ENCODE assay signal across 30 cellular contexts in genomic region chr22:20642668-20643179, GRCh38.
"Had no signal": no experiment of that assay in that cellular context is flagged by ENCODE, and none has a peak within 500 bp of the region (broad histone marks: within the 10 kb centered on the region; RNA-seq: fewer than 3 reads in every experiment).

No MANE protein-coding gene starts in this region.

- ATAC-seq: activated naive CD4-positive, alpha-beta T cell treated with anti-CD3 and anti-CD28 coated beads, Interleukin-2, amount 50 U/mL, for 72 hours; activated T-cell treated with anti-CD3 and anti-CD28 coated beads, Interleukin-2, amount 50 U/mL, for 72 hours; activated T-helper 17 cell treated with anti-CD3 and anti-CD28 coated beads, Interleukin-2, amount 50 U/mL, for 72 hours; body of pancreas; Panc1 had no signal

- H3K9me3 Mint-ChIP-seq: activated naive CD4-positive, alpha-beta T cell treated with anti-CD3 and anti-CD28 coated beads for 36 hours; activated T-helper 17 cell treated with anti-CD3 and anti-CD28 coated beads, Interleukin-2, amount 50 U/mL, for 72 hours had no signal

- H3K9me3 ChIP-seq: adrenal gland, body of pancreas, breast epithelium had no signal

- DNase-seq: activated CD4-positive, alpha-beta memory T cell treated with anti-CD3 and anti-CD28 coated beads, Interleukin-2, amount 10 ng/mL, durations not matched to agents 7 days and 5 days; activated CD4-positive, alpha-beta T cell treated with anti-CD3 and anti-CD28 coated beads for 1 hour; activated CD4-positive, alpha-beta T cell treated with anti-CD3 and anti-CD28 coated beads for 48 hours; activated CD4-positive, CD25-positive, alpha-beta regulatory T cell; activated CD8-positive, alpha-beta memory T cell treated with anti-CD3 and anti-CD28 coated beads, Interleukin-2, amount 50 U/mL, for 48 hours; activated gamma-delta T cell treated with Interleukin-2 at 50 U/mL for 16 hours; activated naive CD4-positive, alpha-beta T cell treated with anti-CD3 and anti-CD28 coated beads for 36 hours; activated T-cell treated with anti-CD3 and anti-CD28 coated beads, Interleukin-2, amount 50 U/mL, for 72 hours; body of pancreas; Kasumi-1; KG1; MG63; NCI-H1048; NCI-H1105 treated with DMSO at 0.1 percent for 48 hours; NCI-H1436; NCI-H1694; NCI-H1930; NCI-H345; NCI-H524 treated with DMSO at 0.1 percent for 48 hours; SHP77; SJCRH30; T1000; WERI-Rb-1 had no signal

- H3K4me3 Mint-ChIP-seq: activated CD4-positive, alpha-beta memory T cell treated with anti-CD3 and anti-CD28 coated beads, Interleukin-2, amount 10 ng/mL, durations not matched to agents 7 days and 5 days; activated naive CD4-positive, alpha-beta T cell treated with anti-CD3 and anti-CD28 coated beads for 36 hours; activated T-cell treated with anti-CD3 and anti-CD28 coated beads, Interleukin-2, amount 50 U/mL, for 72 hours; activated T-helper 17 cell treated with anti-CD3 and anti-CD28 coated beads, Interleukin-2, amount 50 U/mL, for 72 hours had no signal

- H3K4me1 Mint-ChIP-seq: activated CD4-positive, alpha-beta memory T cell treated with anti-CD3 and anti-CD28 coated beads, Interleukin-2, amount 10 ng/mL, durations not matched to agents 7 days and 5 days; activated T-helper 17 cell treated with anti-CD3 and anti-CD28 coated beads, Interleukin-2, amount 50 U/mL, for 72 hours had no signal

- H3K27me3 ChIP-seq: adrenal gland, body of pancreas, SJCRH30 had no signal

- H3K4me1 ChIP-seq: adrenal gland, breast epithelium, SJCRH30 had no signal

- H3K4me3 ChIP-seq: adrenal gland, body of pancreas, breast epithelium, MG63, SJCRH30, SK-N-MC had no signal

- H3K27ac Mint-ChIP-seq: activated CD4-positive, alpha-beta memory T cell treated with anti-CD3 and anti-CD28 coated beads, Interleukin-2, amount 10 ng/mL, durations not matched to agents 7 days and 5 days; activated naive CD4-positive, alpha-beta T cell treated with anti-CD3 and anti-CD28 coated beads for 36 hours; activated T-cell treated with anti-CD3 and anti-CD28 coated beads, Interleukin-2, amount 50 U/mL, for 72 hours; activated T-helper 17 cell treated with anti-CD3 and anti-CD28 coated beads, Interleukin-2, amount 50 U/mL, for 72 hours had no signal

- H3K36me3 ChIP-seq: adrenal gland, breast epithelium, MG63, SJCRH30, WERI-Rb-1 had no signal

- FAIRE-seq: astrocyte had no signal

- H3K27ac ChIP-seq: adrenal gland, body of pancreas, breast epithelium, SJCRH30, SK-N-MC, WERI-Rb-1 had no signal

- H3K36me3 Mint-ChIP-seq: activated naive CD4-positive, alpha-beta T cell treated with anti-CD3 and anti-CD28 coated beads, Interleukin-2, amount 50 U/mL, for 72 hours had no signal
